12 cellular contexts compared by ENCODE assay signal in genomic region chr20:18543932-18544331, GRCh38. TPM values are rescaled to one million over a fixed set of nuclear protein-coding genes. Genes with fewer than 3 reads are reported as not detected.
DNase-seq lines count a peak whose midpoint lies in the region; ATAC-seq and TF ChIP-seq lines count a peak whose summit lies in the region.
"Had no signal": no experiment of that assay in that cellular context is flagged by ENCODE, and none has a peak within 500 bp of the region (broad histone marks: within the 10 kb centered on the region; RNA-seq: fewer than 3 reads in every experiment).

No MANE protein-coding gene starts in this region.

- H3K27me3 ChIP-seq in A673 (replicated peaks; ENCODE audit: insufficient read depth, low read depth, low read length, poor library complexity) = no peaks in the 10 kb centered on the region
- no peaks in the 10 kb centered on the region for H3K27me3 ChIP-seq in left ventricle myocardium inferior (ENCODE audit: low read depth)

- DNase-seq in A673 (ENCODE audit: low spot score) (peak; percentile 42), LNCaP clone FGC (ENCODE audit: low read depth) (peak; percentile 82), NCI-H446 treated with DMSO at 0.1 percent for 48 hours (lab: John Stamatoyannopoulos, UW) (peak; percentile 86), left ventricle myocardium inferior (peak; percentile 20), iPS-NIHi11 (ENCODE audit: low spot score) (no peak)
- DNase-seq: activated CD4-positive, alpha-beta memory T cell treated with anti-CD3 and anti-CD28 coated beads, Interleukin-2, amount 10 ng/mL, durations not matched to agents 7 days and 5 days; activated T-cell treated with anti-CD3 and anti-CD28 coated beads, Interleukin-2, amount 50 U/mL, for 4 hours; H7; NCI-H526 had no signal

- BruUV-seq in A673 (replicated peaks; lab: Mats Ljungman, UMichigan) = no TSS peak

- H3K4me3 ChIP-seq in A673 (ENCODE audit: low read depth, low read length, poor library complexity, severe bottlenecking) = no peak overlapping the region
- H3K4me3 ChIP-seq in LNCaP clone FGC (ENCODE audit: low read depth, low read length) = peak overlapping the region; percentile 13; the same call in 1 of the 2 replicates
- H3K4me3 ChIP-seq in left ventricle myocardium inferior = no peak overlapping the region

- POLR2A ChIA-PET in A673 (lab: Charles Lee; ENCODE audit: low non-redundant PET) = no interaction called here

- H3K36me3 ChIP-seq in A673 (ENCODE audit: insufficient read depth, low read length, poor library complexity, severe bottlenecking) = peaks cover 15% of the 10 kb centered on the region
- H3K36me3 ChIP-seq in left ventricle myocardium inferior = peaks cover 90% of the 10 kb centered on the region

- ATAC-seq in HG03439 (IDR thresholded peaks at IDR 0.05; ENCODE audit: unreplicated experiment) (no peak), esophagus mucosa (no peak), HG02885 (IDR thresholded peaks at IDR 0.05; ENCODE audit: poor library complexity, unreplicated experiment) (no peak)
- ATAC-seq: activated T-cell treated with anti-CD3 and anti-CD28 coated beads, Interleukin-2, amount 50 U/mL, for 4 hours had no signal

- CTCF ChIA-PET in A673 (lab: Charles Lee) = no interaction called here

- no peak for TF ChIP-seq CTCF in A673 (conservative IDR thresholded peaks at IDR 0.05; ENCODE audit: low read depth, low read length)
- TF ChIP-seq CTCF in LNCaP clone FGC (IDR thresholded peaks at IDR 0.05; ENCODE audit: control insufficient read depth, extremely low read depth, insufficient read depth) = no peak
- no peak for TF ChIP-seq CTCF in left ventricle myocardium inferior (IDR thresholded peaks at IDR 0.05; ENCODE audit: borderline replicate concordance)

- intact Hi-C loops in A673 (cut with micrococcal nuclease; ENCODE audit: unreplicated experiment) = no loop called here
- intact Hi-C loops in left ventricle myocardium inferior (cut with micrococcal nuclease) = no loop called here

- H3K9me3 ChIP-seq in A673 (ENCODE audit: low read depth, low read length, poor library complexity, severe bottlenecking) = no peaks in the 10 kb centered on the region
- H3K9me3 ChIP-seq in left ventricle myocardium inferior (replicated peaks) = no peaks in the 10 kb centered on the region

- H3K4me1 ChIP-seq in A673 (ENCODE audit: insufficient read depth, low read length, poor library complexity, severe bottlenecking) (no peaks in the 10 kb centered on the region), left ventricle myocardium inferior (no peaks in the 10 kb centered on the region)

- H3K27ac ChIP-seq in A673 (ENCODE audit: low read depth, low read length, poor library complexity, severe bottlenecking) (no peak overlapping the region), left ventricle myocardium inferior (replicated peaks) (no peak overlapping the region)

RNA-seq across cellular contexts. Expression of gene SMIM26, which starts 23.3 kb away (rescaled TPM):
- total RNA-seq in A673 (2021) (56.6 and 57.7 TPM in 2 replicates), left ventricle myocardium inferior (109 TPM), esophagus mucosa (57.7 TPM)

RNA-seq across cellular contexts. Expression of gene SEC23B, which starts 36.2 kb away (rescaled TPM):
- 55.6 and 55.9 TPM in 2 replicates for total RNA-seq in A673 (2021)
- 9.7 TPM for total RNA-seq in left ventricle myocardium inferior
- total RNA-seq in esophagus mucosa = 47.9 TPM

RNA-seq across cellular contexts. Expression of gene DTD1, which starts 43.9 kb away (rescaled TPM):
- 16.6 and 23.8 TPM in 2 replicates for total RNA-seq in A673 (2021)
- 12.2 TPM for total RNA-seq in left ventricle myocardium inferior
- 36.1 TPM for total RNA-seq in esophagus mucosa

RNA-seq across cellular contexts. Expression of gene RBBP9, which starts 46.9 kb away (rescaled TPM):
- total RNA-seq in A673 (2021) (20.1 and 20.3 TPM in 2 replicates), left ventricle myocardium inferior (5.6 TPM), esophagus mucosa (11.8 TPM)
